In genomic region chr11:80365315-80365714, GRCh38 we compare ENCODE assay signal across 1 cellular context.
TF ChIP-seq lines count a peak whose summit lies in the region.

No MANE protein-coding gene starts in this region.

TF ChIP-seq in WTC11, 78 proteins besides CTCF, POLR2A, EP300 and RAD21 (continued from another document):
- no peak for TF ChIP-seq CDX4 (CRISPR knock-in tag; IDR thresholded peaks at IDR 0.05; ENCODE audit: borderline replicate concordance)
